ENCODE assay signal across 26 cellular contexts in the genomic region with DNA sequence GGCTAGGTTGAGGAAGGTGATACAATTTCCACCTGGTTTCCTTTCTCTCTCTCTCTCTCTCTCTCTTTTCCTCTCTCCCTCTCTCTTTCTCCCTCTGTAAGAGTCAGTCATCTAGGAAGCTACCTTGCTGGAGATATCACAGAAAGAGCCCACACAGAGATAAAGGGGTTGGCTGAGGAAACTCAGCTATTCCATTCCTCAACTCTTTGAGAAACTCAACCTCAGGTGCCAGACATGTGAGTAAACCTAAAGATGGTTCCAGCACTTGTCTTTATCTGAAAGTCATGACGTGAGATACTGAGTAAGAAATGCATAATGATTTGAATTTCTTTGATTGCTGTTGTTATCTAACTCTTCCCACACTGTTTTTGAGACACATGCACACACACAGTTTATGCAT.
DNase-seq lines count a peak whose midpoint lies in the region; ATAC-seq, FAIRE-seq and TF ChIP-seq lines count a peak whose summit lies in the region.
"Had no signal": no experiment of that assay in that cellular context is flagged by ENCODE, and none has a peak within 500 bp of the region (broad histone marks: within the 10 kb centered on the region; RNA-seq: fewer than 3 reads in every experiment).

No MANE protein-coding gene starts in this region.

- peak; percentile 81 for FAIRE-seq in GM12878 (lab: Jason Lieb, UNC)
- FAIRE-seq: A549, D721Med, GM12891, GM18507, H54 had no signal

- POLR2A ChIA-PET in GM12878 (lab: Charles Lee): no interaction called here

- H3K9me3 ChIP-seq in OCI-LY1 (ENCODE audit: low read length): no peaks in the 10 kb centered on the region
- H3K9me3 ChIP-seq in GM12878 (replicated peaks; ENCODE audit: control insufficient read depth, insufficient read depth, low read length): no peaks in the 10 kb centered on the region; the same call in 2 of the 3 replicates
- H3K9me3 ChIP-seq in endodermal cell (ENCODE audit: control insufficient read depth, low read length): no peaks in the 10 kb centered on the region
- H3K9me3 ChIP-seq: A549; BE2C; BLaER1 treated with 17β-estradiol and CSF1 and Interleukin-3, amounts not matched to agents 10 nM and 100 nM; HAP-1 had no signal

- no TSS peak for BruUV-seq in GM12878 (replicated peaks; lab: Mats Ljungman, UMichigan)

- RAD21 ChIA-PET in GM12878 (lab: Charles Lee; ENCODE audit: unreplicated experiment): no interaction called here

- H3K4me3 ChIP-seq in OCI-LY1 (ENCODE audit: low read depth, low read length, poor library complexity, severe bottlenecking) (no peak overlapping the region), GM12878 (no peak overlapping the region), endodermal cell (ENCODE audit: low read length) (peak overlapping the region; percentile 42)
- H3K4me3 ChIP-seq: A549; BLaER1 treated with 17β-estradiol and CSF1 and Interleukin-3, amounts not matched to agents 10 nM and 100 nM; GM23248; HAP-1 had no signal

- no peaks in the 10 kb centered on the region for H3K27me3 Mint-ChIP-seq in endodermal cell (ENCODE audit: insufficient read depth)
- H3K27me3 Mint-ChIP-seq in activated naive CD4-positive, alpha-beta T cell treated with anti-CD3 and anti-CD28 coated beads for 36 hours (ENCODE audit: low read depth): no peaks in the 10 kb centered on the region
- H3K27me3 Mint-ChIP-seq: CD4-positive, alpha-beta T cell; CD8-positive, alpha-beta memory T cell had no signal

- 0 out of 2 replicates have a peak overlapping the region, but pooled peaks have one; percentile 16 for H2AFZ ChIP-seq in OCI-LY1 (ENCODE audit: low read length)
- no peak overlapping the region; the same call in 1 of the 2 replicates for H2AFZ ChIP-seq in GM12878 (ENCODE audit: control insufficient read depth, low read depth, low read length)
- H2AFZ ChIP-seq: GM23248 had no signal

- no peaks in the 10 kb centered on the region for H3K9me2 ChIP-seq in OCI-LY1 (ENCODE audit: low read depth, low read length)

- no peak for TF ChIP-seq RAD21 in GM12878 (IDR thresholded peaks at IDR 0.05; ENCODE audit: insufficient read depth, low read depth, low read length)

- in situ Hi-C loops in GM12878 (cut with MboI): no loop called here

- WGBS in GM12878 (ENCODE audit: insufficient coverage, insufficient replicate concordance, low lambda C conversion rate, missing lambda C conversion rate): 0% methylated on average over 1 of the region's 1 CpG
- WGBS in endodermal cell (ENCODE audit: insufficient coverage in 1 of 2, insufficient read length in 1 of 2), 2 experiments: 33% methylated on average over 1 of the region's 1 CpG; no CpG with 5 or more reads in 1 of the 2 experiments

- no peaks in the 10 kb centered on the region for H3K27me3 ChIP-seq in OCI-LY1 (ENCODE audit: insufficient read depth, low read length)
- H3K27me3 ChIP-seq in GM12878 (replicated peaks in 1 of 2; ENCODE audit: control insufficient read depth in 2 of 2, insufficient read depth in 2 of 2, low read length in 1 of 2): no peaks in the 10 kb centered on the region
- H3K27me3 ChIP-seq in endodermal cell (ENCODE audit: control insufficient read depth, insufficient read depth, low read length, poor library complexity, severe bottlenecking): no peaks in the 10 kb centered on the region
- H3K27me3 ChIP-seq: BE2C; BLaER1 treated with 17β-estradiol and CSF1 and Interleukin-3, amounts not matched to agents 10 nM and 100 nM had no signal

- peak overlapping the region; percentile 71 for H3K27ac Mint-ChIP-seq in endodermal cell
- no peak overlapping the region for H3K27ac Mint-ChIP-seq in activated naive CD4-positive, alpha-beta T cell treated with anti-CD3 and anti-CD28 coated beads for 36 hours
- H3K27ac Mint-ChIP-seq: CD14-positive monocyte; CD4-positive, alpha-beta T cell; CD8-positive, alpha-beta memory T cell; HFFc6 had no signal

- H3K4me3 Mint-ChIP-seq in endodermal cell: no peak overlapping the region
- no peak overlapping the region for H3K4me3 Mint-ChIP-seq in activated naive CD4-positive, alpha-beta T cell treated with anti-CD3 and anti-CD28 coated beads for 36 hours
- H3K4me3 Mint-ChIP-seq: CD14-positive monocyte; CD4-positive, alpha-beta T cell; CD8-positive, alpha-beta memory T cell; HFFc6 had no signal

- no peak for TF ChIP-seq EP300 in GM12878 (IDR thresholded peaks at IDR 0.05; ENCODE audit: borderline replicate concordance in 1 of 2, control insufficient read depth in 1 of 2, low read depth in 2 of 2, low read length in 2 of 2)

- CTCF ChIA-PET in GM12878 (lab: Yijun Ruan, JAX): no interaction called here
- CTCF ChIA-PET in activated naive CD4-positive, alpha-beta T cell treated with anti-CD3 and anti-CD28 coated beads for 36 hours (lab: Charles Lee): no interaction called here

- DNase-seq in GM12878 (ENCODE audit: low read depth, low spot score) (no peak), endodermal cell (no peak), H4 (ENCODE audit: low spot score) (no peak)
- no peak for DNase-seq in activated naive CD4-positive, alpha-beta T cell treated with anti-CD3 and anti-CD28 coated beads for 36 hours
- DNase-seq: 8988T; ACHN; AML-193; BE2C; CD4-positive, alpha-beta T cell; CD8-positive, alpha-beta memory T cell; DMS 273 treated with DMSO at 0.1 percent for 48 hours; DMS79; EL; GDM1; GM23248; HFFc6 had no signal

- no peak overlapping the region for H3K4me2 ChIP-seq in OCI-LY1 (ENCODE audit: low read length)
- H3K4me2 ChIP-seq in GM12878 (ENCODE audit: control insufficient read depth, insufficient read depth): no peak overlapping the region
- H3K4me2 ChIP-seq: A549; BLaER1 treated with 17β-estradiol and CSF1 and Interleukin-3, amounts not matched to agents 10 nM and 100 nM had no signal

- H3K79me2 ChIP-seq in OCI-LY1 (ENCODE audit: insufficient read depth, low read length): no peaks in the 10 kb centered on the region
- no peaks in the 10 kb centered on the region for H3K79me2 ChIP-seq in GM12878 (ENCODE audit: control insufficient read depth, insufficient read depth, low read length)

- H3K36me3 Mint-ChIP-seq in endodermal cell (ENCODE audit: low read depth): no peaks in the 10 kb centered on the region
- no peaks in the 10 kb centered on the region for H3K36me3 Mint-ChIP-seq in activated naive CD4-positive, alpha-beta T cell treated with anti-CD3 and anti-CD28 coated beads for 36 hours (ENCODE audit: low read depth)
- H3K36me3 Mint-ChIP-seq: CD14-positive monocyte; CD8-positive, alpha-beta memory T cell had no signal

- H3K4me1 ChIP-seq in OCI-LY1 (ENCODE audit: insufficient read depth, low read length, severe bottlenecking) (peaks cover 9% of the 10 kb centered on the region), GM12878 (ENCODE audit: control insufficient read depth, insufficient read depth, low read length) (no peaks in the 10 kb centered on the region), endodermal cell (ENCODE audit: control insufficient read depth, insufficient read depth, low read length) (peaks cover 13% of the 10 kb centered on the region)
- H3K4me1 ChIP-seq: A549; BE2C; BLaER1 treated with 17β-estradiol and CSF1 and Interleukin-3, amounts not matched to agents 10 nM and 100 nM; HAP-1 had no signal

- no peak overlapping the region for H3K27ac ChIP-seq in OCI-LY1 (ENCODE audit: low read depth, low read length, poor library complexity, severe bottlenecking)
- no peak overlapping the region for H3K27ac ChIP-seq in GM12878 (ENCODE audit: control insufficient read depth, insufficient read depth)
- no peak overlapping the region for H3K27ac ChIP-seq in endodermal cell (ENCODE audit: low read depth, low read length)
- H3K27ac ChIP-seq: A549; BLaER1 treated with 17β-estradiol and CSF1 and Interleukin-3, amounts not matched to agents 10 nM and 100 nM; GM23248 had no signal

- H3K4me1 Mint-ChIP-seq in endodermal cell: peaks cover 13% of the 10 kb centered on the region
- no peaks in the 10 kb centered on the region for H3K4me1 Mint-ChIP-seq in activated naive CD4-positive, alpha-beta T cell treated with anti-CD3 and anti-CD28 coated beads for 36 hours (ENCODE audit: low read depth)
- H3K4me1 Mint-ChIP-seq: CD14-positive monocyte; CD8-positive, alpha-beta memory T cell had no signal

- no peaks in the 10 kb centered on the region for H3F3A ChIP-seq in OCI-LY1 (ENCODE audit: insufficient read depth, low read length)

- no peak overlapping the region for H3K9ac ChIP-seq in OCI-LY1 (ENCODE audit: low read length)
- no peak overlapping the region for H3K9ac ChIP-seq in GM12878 (ENCODE audit: control insufficient read depth, insufficient read depth, low read length)
- no peak overlapping the region for H3K9ac ChIP-seq in endodermal cell (ENCODE audit: extremely low read depth, low read length, poor library complexity, severe bottlenecking)
- H3K9ac ChIP-seq: BLaER1 treated with 17β-estradiol and CSF1 and Interleukin-3, amounts not matched to agents 10 nM and 100 nM; GM23248 had no signal

- ATAC-seq in GM12878 (no peak), GM19452 (IDR thresholded peaks at IDR 0.05; ENCODE audit: unreplicated experiment) (no peak)
- ATAC-seq: A549 had no signal

- H4K20me1 ChIP-seq in OCI-LY1 (ENCODE audit: insufficient read depth, low read length): no peaks in the 10 kb centered on the region
- H4K20me1 ChIP-seq in GM12878 (ENCODE audit: control insufficient read depth, insufficient read depth): no peaks in the 10 kb centered on the region
- H4K20me1 ChIP-seq: BLaER1 treated with 17β-estradiol and CSF1 and Interleukin-3, amounts not matched to agents 10 nM and 100 nM had no signal

- H3K36me3 ChIP-seq in OCI-LY1 (ENCODE audit: insufficient read depth, low read length) (no peaks in the 10 kb centered on the region), GM12878 (ENCODE audit: control insufficient read depth in 2 of 2, insufficient read depth in 2 of 2, low read length in 1 of 2) (no peaks in the 10 kb centered on the region), endodermal cell (ENCODE audit: control insufficient read depth, insufficient read depth, low read length) (no peaks in the 10 kb centered on the region)
- H3K36me3 ChIP-seq: BE2C; BLaER1 treated with 17β-estradiol and CSF1 and Interleukin-3, amounts not matched to agents 10 nM and 100 nM; HAP-1 had no signal

- SMC1A ChIA-PET in GM12878 (lab: Charles Lee; ENCODE audit: uncharacterized antibody, unreplicated experiment): interaction anchor here (1.0 to 1.2 kb wide), 3 partner anchors 13 to 75 kb away, joined by 3 read pairs; no protein-coding TSS in a partner anchor

- TF ChIP-seq CTCF in OCI-LY1 (IDR thresholded peaks at IDR 0.05; ENCODE audit: low read length): no peak
- no peak for TF ChIP-seq CTCF in GM12878 (IDR thresholded peaks at IDR 0.05 in 2 of 3, conservative IDR thresholded peaks at IDR 0.05 in 1 of 3; ENCODE audit: control insufficient read depth in 2 of 3, extremely low read depth in 1 of 3, insufficient read depth in 1 of 3, low read depth in 3 of 3, low read length in 3 of 3)
- TF ChIP-seq CTCF in endodermal cell (conservative IDR thresholded peaks at IDR 0.05): no peak

- intact Hi-C loops in GM12878 (cut with micrococcal nuclease; ENCODE audit: unreplicated experiment): no loop called here
- intact Hi-C loops in activated naive CD4-positive, alpha-beta T cell treated with anti-CD3 and anti-CD28 coated beads for 36 hours (cut with micrococcal nuclease): no loop called here

- TF ChIP-seq POLR2A in GM12878 (IDR thresholded peaks at IDR 0.05; ENCODE audit: low read depth, low read length): no peak

- no peaks in the 10 kb centered on the region for H3K9me3 Mint-ChIP-seq in endodermal cell
- H3K9me3 Mint-ChIP-seq in activated naive CD4-positive, alpha-beta T cell treated with anti-CD3 and anti-CD28 coated beads for 36 hours: peaks cover 4% of the 10 kb centered on the region
- H3K9me3 Mint-ChIP-seq: CD4-positive, alpha-beta T cell had no signal
